Comparison of ENCODE assay signal across 15 cellular contexts in the genomic region with DNA sequence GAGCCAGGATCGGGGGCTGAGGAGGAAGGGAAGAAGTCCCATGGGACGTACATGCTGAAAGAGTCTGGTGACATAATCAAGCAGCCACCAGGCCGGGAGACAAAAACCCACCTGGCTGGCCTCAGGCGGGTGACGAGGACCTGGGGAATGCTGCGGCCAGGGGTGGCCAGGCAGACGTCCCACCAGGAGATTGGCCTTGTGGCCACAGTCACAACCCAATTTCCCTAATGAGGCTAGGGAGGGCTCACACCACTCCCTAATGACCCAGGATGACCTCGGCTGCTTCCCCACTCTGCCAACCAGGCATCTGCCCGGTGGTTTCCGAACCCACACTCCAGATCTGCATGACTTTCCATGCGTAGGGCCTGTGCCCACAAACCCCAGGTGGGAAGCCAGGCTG.
"Had no signal": no experiment of that assay in that cellular context is flagged by ENCODE, and none has a peak within 500 bp of the region (broad histone marks: within the 10 kb centered on the region; RNA-seq: fewer than 3 reads in every experiment).

No MANE protein-coding gene starts in this region.

- ATAC-seq: activated CD8-positive, alpha-beta memory T cell treated with anti-CD3 and anti-CD28 coated beads, Interleukin-2, amount 10 ng/mL, durations not matched to agents 7 days and 5 days; stimulated activated memory B cell treated with anti-CD40 and anti-IgM and Interleukin-4, amounts not matched to agents 10 μg/mL and 1 μg/mL and 100 μg/mL, for 72 hours had no signal

- H3K9me3 ChIP-seq: neutrophil, right atrium auricular region, transverse colon had no signal

- H3K27me3 ChIP-seq: hepatocyte, neutrophil, right atrium auricular region, transverse colon had no signal

- H3K4me1 ChIP-seq: right atrium auricular region had no signal

- H3K27ac ChIP-seq: epithelial cell of prostate, hepatocyte, neutrophil, right atrium auricular region, transverse colon had no signal

- DNase-seq: activated CD4-positive, alpha-beta T cell treated with anti-CD3 and anti-CD28 coated beads, Interleukin-2, amount 50 U/mL, for 48 hours; activated CD4-positive, CD25-positive, alpha-beta regulatory T cell treated with anti-CD3 and anti-CD28 coated beads, Interleukin-2, amount 50 U/mL, for 72 hours; activated CD8-positive, alpha-beta memory T cell treated with anti-CD3 and anti-CD28 coated beads, Interleukin-2, amount 10 ng/mL, durations not matched to agents 7 days and 5 days; activated effector memory CD4-positive, alpha-beta T cell treated with Interleukin-2 at 50 U/mL for 16 hours; activated T-cell treated with anti-CD3 and anti-CD28 coated beads, Interleukin-2, amount 50 U/mL, for 24 hours; effector memory CD4-positive, alpha-beta T cell; posterior cingulate gyrus; small intestine; substantia nigra; transverse colon had no signal

- H3K4me3 ChIP-seq: hepatocyte, right atrium auricular region, transverse colon had no signal

- H3K36me3 ChIP-seq: neutrophil, right atrium auricular region, transverse colon had no signal
